42 cellular contexts compared by ENCODE assay signal in the genomic region with DNA sequence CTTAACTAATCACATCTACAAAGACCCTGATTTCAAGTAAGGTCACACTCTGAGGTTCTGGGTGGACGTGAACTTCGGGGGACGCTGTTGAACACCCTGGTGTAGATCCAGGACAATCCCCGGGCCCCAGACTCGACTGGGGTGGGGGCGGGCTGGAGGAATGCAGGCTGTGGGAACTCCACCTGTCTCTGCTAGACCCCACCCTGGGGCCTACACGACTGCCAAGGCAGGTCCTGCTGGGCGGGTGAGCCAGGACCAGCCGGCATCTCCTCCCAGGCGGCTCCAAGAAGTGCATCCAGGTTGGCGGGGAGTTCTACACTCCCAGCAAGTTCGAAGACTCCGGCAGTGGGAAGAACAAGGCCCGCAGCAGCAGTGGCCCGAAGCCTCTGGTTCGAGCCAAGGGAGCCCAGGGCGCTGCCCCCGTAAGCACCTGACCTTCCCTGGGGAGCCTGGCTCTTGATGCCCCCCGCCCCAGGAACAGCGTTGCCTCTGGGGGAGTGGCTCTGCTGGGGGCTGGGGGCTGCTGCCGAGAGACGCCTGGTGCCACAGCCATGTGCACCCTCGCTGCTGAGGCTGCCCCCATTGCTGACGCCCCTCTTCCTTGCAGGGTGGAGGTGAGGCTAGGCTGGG. TPM values are rescaled to one million over a fixed set of nuclear protein-coding genes. Genes with fewer than 3 reads are reported as not detected.
"Had no signal": no experiment of that assay in that cellular context is flagged by ENCODE, and none has a peak within 500 bp of the region (broad histone marks: within the 10 kb centered on the region; RNA-seq: fewer than 3 reads in every experiment).

No MANE protein-coding gene starts in this region.

- H3K27ac Mint-ChIP-seq: activated B cell treated with CpG ODN at 0.5 μM for 24 hours; activated CD8-positive, alpha-beta T cell treated with anti-CD3 and anti-CD28 coated beads for 36 hours; activated naive CD8-positive, alpha-beta T cell; activated T-helper 17 cell treated with anti-CD3 and anti-CD28 coated beads, Interleukin-2, amount 50 U/mL, for 72 hours; T-helper 2 cell treated with Interferon-gamma antibody and Interleukin-4, amounts not matched to agents 5 μg/mL and 100 μg/mL, for 36 hours had no signal

- H3K27ac ChIP-seq: brain microvascular endothelial cell, epithelial cell of prostate, esophagus squamous epithelium, gastroesophageal sphincter, heart left ventricle, WERI-Rb-1 had no signal

- ATAC-seq: activated CD4-positive, CD25-positive, alpha-beta regulatory T cell treated with anti-CD3 and anti-CD28 coated beads, Interleukin-2, amount 50 U/mL, for 24 hours; activated CD8-positive, alpha-beta T cell treated with anti-CD3 and anti-CD28 coated beads for 36 hours; activated T-cell treated with anti-CD3 and anti-CD28 coated beads, Interleukin-2, amount 50 U/mL, for 4 hours; activated T-helper 17 cell treated with anti-CD3 and anti-CD28 coated beads, Interleukin-2, amount 50 U/mL, for 72 hours; gastroesophageal sphincter; heart left ventricle; T-helper 17 cell had no signal

- H3K27me3 Mint-ChIP-seq: activated CD8-positive, alpha-beta T cell treated with anti-CD3 and anti-CD28 coated beads for 36 hours; activated naive CD8-positive, alpha-beta T cell; activated T-helper 17 cell treated with anti-CD3 and anti-CD28 coated beads, Interleukin-2, amount 50 U/mL, for 72 hours; T-helper 17 cell had no signal

- FAIRE-seq: astrocyte, bronchial epithelial cell, colon, endometrium, endothelial cell of umbilical vein had no signal

- H3K9me3 Mint-ChIP-seq: activated B cell treated with CpG ODN at 0.5 μM for 24 hours; activated CD8-positive, alpha-beta T cell treated with anti-CD3 and anti-CD28 coated beads for 36 hours; activated T-cell treated with anti-CD3 and anti-CD28 coated beads, Interleukin-2, amount 50 U/mL, for 4 hours; activated T-helper 17 cell treated with anti-CD3 and anti-CD28 coated beads, Interleukin-2, amount 50 U/mL, for 72 hours; T-helper 2 cell treated with Interferon-gamma antibody and Interleukin-4, amounts not matched to agents 5 μg/mL and 100 μg/mL, for 36 hours had no signal

- DNase-seq: activated B cell treated with CpG ODN at 0.5 μM for 24 hours; activated CD4-positive, alpha-beta T cell treated with anti-CD3 and anti-CD28 coated beads for 48 hours; activated CD4-positive, alpha-beta T cell treated with anti-CD3 and anti-CD28 coated beads, Interleukin-2, amount 50 U/mL, for 1 hour; activated CD4-positive, alpha-beta T cell treated with anti-CD3 and anti-CD28 coated beads, Interleukin-2, amount 50 U/mL, for 48 hours; activated CD8-positive, alpha-beta memory T cell treated with anti-CD3 and anti-CD28 coated beads for 24 hours; activated CD8-positive, alpha-beta T cell treated with anti-CD3 and anti-CD28 coated beads for 36 hours; activated effector memory CD4-positive, alpha-beta T cell treated with Interleukin-2 at 50 U/mL for 16 hours; activated gamma-delta T cell treated with Interleukin-2 at 50 U/mL for 16 hours; activated naive CD4-positive, alpha-beta T cell treated with anti-CD3 and anti-CD28 coated beads, Interleukin-2, amount 50 U/mL, for 16 hours; activated naive CD4-positive, alpha-beta T cell treated with Interleukin-2 at 50 U/mL for 16 hours; activated T-cell treated with anti-CD3 and anti-CD28 coated beads, Interleukin-2, amount 50 U/mL, for 4 hours; amniotic stem cell; anterior cingulate cortex; brain microvascular endothelial cell; caudate nucleus; cortex of kidney; effector CD8-positive, alpha-beta T cell; esophagus squamous epithelium; foreskin melanocyte; T-helper 1 cell; T1000; WERI-Rb-1 had no signal

- H3K9me3 ChIP-seq: esophagus squamous epithelium, gastroesophageal sphincter, heart left ventricle had no signal

- H3K4me3 Mint-ChIP-seq: activated B cell treated with CpG ODN at 0.5 μM for 24 hours; activated CD8-positive, alpha-beta T cell treated with anti-CD3 and anti-CD28 coated beads for 36 hours; activated naive CD8-positive, alpha-beta T cell; activated T-cell treated with anti-CD3 and anti-CD28 coated beads, Interleukin-2, amount 50 U/mL, for 4 hours; activated T-helper 17 cell treated with anti-CD3 and anti-CD28 coated beads, Interleukin-2, amount 50 U/mL, for 72 hours; T-helper 2 cell treated with Interferon-gamma antibody and Interleukin-4, amounts not matched to agents 5 μg/mL and 100 μg/mL, for 36 hours had no signal

- H3K36me3 ChIP-seq: brain microvascular endothelial cell, esophagus squamous epithelium, gastroesophageal sphincter, heart left ventricle, WERI-Rb-1 had no signal

- H3K4me3 ChIP-seq: esophagus squamous epithelium, gastroesophageal sphincter, heart left ventricle had no signal

- H3K27me3 ChIP-seq: brain microvascular endothelial cell had no signal

RNA-seq across cellular contexts. Expression of gene AIRE, which starts 3.8 kb away (rescaled TPM):
- total RNA-seq: activated B cell treated with CpG ODN at 0.5 μM for 24 hours; activated CD8-positive, alpha-beta T cell treated with anti-CD3 and anti-CD28 coated beads for 36 hours; activated T-cell treated with anti-CD3 and anti-CD28 coated beads, Interleukin-2, amount 50 U/mL, for 4 hours; activated T-helper 17 cell treated with anti-CD3 and anti-CD28 coated beads, Interleukin-2, amount 50 U/mL, for 72 hours; bronchial epithelial cell; chondrocyte; dermis microvascular lymphatic vessel endothelial cell; esophagus squamous epithelium; fibroblast of lung; fibroblast of villous mesenchyme; gastroesophageal sphincter; glomerular endothelial cell had no signal
- polyA plus RNA-seq: fibroblast of lung had no signal

RNA-seq across cellular contexts. Expression of gene DNMT3L, which starts 27.8 kb away (rescaled TPM):
- total RNA-seq: activated B cell treated with CpG ODN at 0.5 μM for 24 hours; activated CD8-positive, alpha-beta T cell treated with anti-CD3 and anti-CD28 coated beads for 36 hours; activated T-cell treated with anti-CD3 and anti-CD28 coated beads, Interleukin-2, amount 50 U/mL, for 4 hours; activated T-helper 17 cell treated with anti-CD3 and anti-CD28 coated beads, Interleukin-2, amount 50 U/mL, for 72 hours; astrocyte; bronchial epithelial cell; chondrocyte; dermis microvascular lymphatic vessel endothelial cell; endothelial cell of umbilical vein; esophagus squamous epithelium; fibroblast of lung; fibroblast of villous mesenchyme; gastroesophageal sphincter; glomerular endothelial cell; heart left ventricle; T-helper 17 cell had no signal
- polyA plus RNA-seq: adipose tissue, endothelial cell of umbilical vein, esophagus, fibroblast of lung, heart left ventricle had no signal

RNA-seq across cellular contexts. Expression of gene ICOSLG, which starts 48.8 kb away (rescaled TPM):
- polyA plus RNA-seq: fibroblast of lung had no signal
